16 cellular contexts compared by ENCODE assay signal in genomic region chr11:70112017-70112434, GRCh38. TPM values are rescaled to one million over a fixed set of nuclear protein-coding genes. Genes with fewer than 3 reads are reported as not detected.
DNase-seq lines count a peak whose midpoint lies in the region; ATAC-seq, FAIRE-seq and TF ChIP-seq lines count a peak whose summit lies in the region.
"Had no signal": no experiment of that assay in that cellular context is flagged by ENCODE, and none has a peak within 500 bp of the region (broad histone marks: within the 10 kb centered on the region; RNA-seq: fewer than 3 reads in every experiment).

No MANE protein-coding gene starts in this region.

- H3K36me3 ChIP-seq in H1 (ENCODE audit: control insufficient read depth in 2 of 4, insufficient read depth in 4 of 4, low read length in 3 of 4), result no peaks in the 10 kb centered on the region
- H3K36me3 ChIP-seq in mesenchymal stem cell (ENCODE audit: control insufficient read depth in 1 of 2, insufficient read depth in 2 of 2, low read depth in 1 of 2, low read length in 2 of 2), result no peaks in the 10 kb centered on the region
- H3K36me3 ChIP-seq in suprapubic skin, result peaks cover 4% of the 10 kb centered on the region

- H2BK15ac ChIP-seq in H1 (ENCODE audit: low read length), result no peak overlapping the region
- H2BK15ac ChIP-seq in mesenchymal stem cell (ENCODE audit: low read depth, poor library complexity, severe bottlenecking), result no peak overlapping the region

- H3K4ac ChIP-seq in H1 (replicated peaks; ENCODE audit: insufficient read length, low read depth, low read length), result no peak overlapping the region
- H3K4ac ChIP-seq in mesenchymal stem cell (ENCODE audit: low read depth in 1 of 2, low read length in 2 of 2), result peak overlapping the region in 1 of 2 experiments; percentile 35

- H3K27me3 ChIP-seq in H1 (replicated peaks in 1 of 4; ENCODE audit: control insufficient read depth in 3 of 4, extremely low read depth in 1 of 4, insufficient read depth in 3 of 4, low read length in 3 of 4) (no peaks in the 10 kb centered on the region), mesenchymal stem cell (ENCODE audit: control insufficient read depth in 1 of 2, insufficient read depth in 1 of 2, low read length in 2 of 2) (peaks cover 16 to 46% of the 10 kb centered on the region in 2 experiments), suprapubic skin (no peaks in the 10 kb centered on the region)

- no peak overlapping the region for H3K27ac Mint-ChIP-seq in activated T-helper 17 cell treated with anti-CD3 and anti-CD28 coated beads, Interleukin-2, amount 50 U/mL, for 72 hours
- H3K27ac Mint-ChIP-seq: CD8-positive, alpha-beta T cell; stimulated activated naive B cell treated with anti-CD40 and anti-IgM and Interleukin-4, amounts not matched to agents 10 μg/mL and 1 μg/mL and 100 μg/mL, for 72 hours; T-cell had no signal

- no peak overlapping the region for H2BK120ac ChIP-seq in H1 (replicated peaks; ENCODE audit: low read depth, low read length)
- no peak overlapping the region for H2BK120ac ChIP-seq in mesenchymal stem cell (ENCODE audit: low read depth, low read length)

- DNase-seq in LHCN-M2 (ENCODE audit: low read depth) (peak; percentile 4), H1 (ENCODE audit: low read depth in 1 of 2, low spot score in 2 of 2) (no peak), mesenchymal stem cell (peak; percentile 79), suprapubic skin (ENCODE audit: low spot score in 2 of 2) (no peak), HUDEP-2 (lab: John Stamatoyannopoulos, UW; ENCODE audit: unreplicated experiment in 76 of 76) (no peak)
- DNase-seq in activated T-cell treated with anti-CD3 and anti-CD28 coated beads, Interleukin-2, amount 50 U/mL, for 1 hour, result no peak
- DNase-seq: CD8-positive, alpha-beta T cell; cortex of kidney; NCI-H510A treated with DMSO at 0.1 percent for 48 hours; stimulated activated naive B cell treated with anti-CD40 and anti-IgM and Interleukin-4, amounts not matched to agents 10 μg/mL and 1 μg/mL and 100 μg/mL, for 72 hours; T-cell had no signal

- H4K5ac ChIP-seq in H1 (ENCODE audit: insufficient read length, low read depth, low read length), result no peak overlapping the region

- WGBS in H1 (ENCODE audit: extremely low coverage in 1 of 2, insufficient coverage in 1 of 2, insufficient read length in 1 of 2, insufficient replicate concordance in 2 of 2, low coverage in 1 of 2, low lambda C conversion rate in 2 of 2, missing lambda C conversion rate in 1 of 2), 2 experiments, result 85% methylated on average over 5 of the region's 5 CpGs; no CpG with 5 or more reads in 1 of the 2 experiments
- 53% methylated on average over 4 of the region's 5 CpGs for WGBS in mesenchymal stem cell
- 42% methylated on average over 5 of the region's 5 CpGs for WGBS in suprapubic skin

- no peak overlapping the region; a peak in 1 of 7 replicates for H3K9ac ChIP-seq in H1 (replicated peaks in 1 of 4; ENCODE audit: extremely low read depth in 1 of 4, low read depth in 3 of 4, low read length in 3 of 4)
- H3K9ac ChIP-seq in mesenchymal stem cell (ENCODE audit: low read length), result no peak overlapping the region

- H3K23ac ChIP-seq in H1 (ENCODE audit: insufficient read length), result no peak overlapping the region
- peak overlapping the region in 1 of 2 experiments; percentile 37 for H3K23ac ChIP-seq in mesenchymal stem cell (ENCODE audit: low read length in 2 of 2)

- H3K56ac ChIP-seq in H1 (replicated peaks; ENCODE audit: insufficient read length, low read depth, low read length), result no peak overlapping the region

- no peaks in the 10 kb centered on the region for H4K20me1 ChIP-seq in H1 (replicated peaks in 1 of 2; ENCODE audit: control insufficient read depth in 1 of 2, insufficient read depth in 2 of 2, low read length in 2 of 2)

- POLR2A ChIA-PET in H1 (lab: Charles Lee; ENCODE audit: partially characterized antibody), result interaction anchor here (1.2 kb wide), 1 partner anchor 8 kb away, joined by 3 read pairs; no protein-coding TSS in a partner anchor

- H4K8ac ChIP-seq in H1 (ENCODE audit: extremely low read depth, insufficient read depth, low read length) (no peak overlapping the region), mesenchymal stem cell (ENCODE audit: low read length) (peak overlapping the region; percentile 30)

- H3K14ac ChIP-seq in H1 (ENCODE audit: insufficient read length), result no peak overlapping the region
- no peak overlapping the region for H3K14ac ChIP-seq in mesenchymal stem cell (ENCODE audit: low read length in 2 of 2)

- no peaks in the 10 kb centered on the region for H3K36me3 Mint-ChIP-seq in activated T-helper 17 cell treated with anti-CD3 and anti-CD28 coated beads, Interleukin-2, amount 50 U/mL, for 72 hours (ENCODE audit: low read depth)
- H3K36me3 Mint-ChIP-seq: CD8-positive, alpha-beta T cell; stimulated activated naive B cell treated with anti-CD40 and anti-IgM and Interleukin-4, amounts not matched to agents 10 μg/mL and 1 μg/mL and 100 μg/mL, for 72 hours; T-cell had no signal

- H3K18ac ChIP-seq in H1 (ENCODE audit: extremely low read depth, low read length) (peak overlapping the region; percentile 48; the same call in 1 of the 2 replicates), mesenchymal stem cell (ENCODE audit: low read depth in 1 of 2, low read length in 2 of 2) (peak overlapping the region in 1 of 2 experiments; percentile 43)

- H3K79me1 ChIP-seq in H1 (ENCODE audit: low read depth, low read length) (no peaks in the 10 kb centered on the region), mesenchymal stem cell (replicated peaks; ENCODE audit: low read length, poor library complexity, severe bottlenecking) (no peaks in the 10 kb centered on the region)

- no peak overlapping the region for H2BK12ac ChIP-seq in H1 (ENCODE audit: low read depth, low read length)
- H2BK12ac ChIP-seq in mesenchymal stem cell (ENCODE audit: low read length in 2 of 2), result no peak overlapping the region

- H3K9me3 Mint-ChIP-seq in activated T-helper 17 cell treated with anti-CD3 and anti-CD28 coated beads, Interleukin-2, amount 50 U/mL, for 72 hours, result no peaks in the 10 kb centered on the region
- H3K9me3 Mint-ChIP-seq: CD8-positive, alpha-beta T cell; stimulated activated naive B cell treated with anti-CD40 and anti-IgM and Interleukin-4, amounts not matched to agents 10 μg/mL and 1 μg/mL and 100 μg/mL, for 72 hours; T-cell had no signal

- no peak overlapping the region for H3K4me3 ChIP-seq in H1 (ENCODE audit: extremely low read depth in 1 of 4, insufficient read depth in 2 of 4, low read depth in 3 of 4, low read length in 4 of 4)
- no peak overlapping the region for H3K4me3 ChIP-seq in mesenchymal stem cell (ENCODE audit: insufficient read depth in 1 of 2, low read depth in 1 of 2, low read length in 2 of 2)
- H3K4me3 ChIP-seq in suprapubic skin, result no peak overlapping the region
- H3K4me3 ChIP-seq: PC-9 had no signal

- TF ChIP-seq RAD21 in H1 (IDR thresholded peaks at IDR 0.05 in 1 of 2, conservative IDR thresholded peaks at IDR 0.05 in 1 of 2; ENCODE audit: low read depth in 2 of 2, low read length in 2 of 2), result no peak

- FAIRE-seq in H1 (lab: Jason Lieb, UNC), result no peak
- FAIRE-seq: GM12891 had no signal

- H3K27ac ChIP-seq in H1 (ENCODE audit: low read depth, low read length) (no peak overlapping the region), mesenchymal stem cell (ENCODE audit: low read length, poor library complexity, severe bottlenecking) (no peak overlapping the region), suprapubic skin (peak overlapping the region; percentile 68)
- H3K27ac ChIP-seq: PC-9 had no signal

- H3K4me1 ChIP-seq in H1 (replicated peaks in 1 of 4; ENCODE audit: control insufficient read depth in 3 of 4, insufficient read depth in 4 of 4, low read length in 3 of 4) (peaks cover 0 to 7% (median 5%) of the 10 kb centered on the region in 4 experiments; a peak in 4 of 7 replicates), mesenchymal stem cell (ENCODE audit: control insufficient read depth, insufficient read depth, low read depth, low read length) (peaks cover 30% of the 10 kb centered on the region), suprapubic skin (peaks cover 5% of the 10 kb centered on the region)

- no peak overlapping the region for H2BK5ac ChIP-seq in H1 (ENCODE audit: low read depth, low read length)
- no peak overlapping the region for H2BK5ac ChIP-seq in mesenchymal stem cell (ENCODE audit: low read depth, low read length, poor library complexity, severe bottlenecking)

- TF ChIP-seq POLR2A in H1 (IDR thresholded peaks at IDR 0.05; ENCODE audit: control extremely low read depth in 1 of 2, low read depth in 2 of 2, low read length in 2 of 2) (no peak), suprapubic skin (IDR thresholded peaks at IDR 0.05) (no peak)

- H2AFZ ChIP-seq in H1 (ENCODE audit: low read length) (no peak overlapping the region), mesenchymal stem cell (ENCODE audit: low read depth, low read length) (peak overlapping the region; percentile 39)
- H2AFZ ChIP-seq: PC-9 had no signal

- H4K91ac ChIP-seq in H1 (replicated peaks; ENCODE audit: insufficient read length, low read length), result no peak overlapping the region
- H4K91ac ChIP-seq in mesenchymal stem cell (ENCODE audit: low read length), result peak overlapping the region; percentile 8

- H3K9me3 ChIP-seq in H1 (ENCODE audit: insufficient read depth in 2 of 2, low read depth in 1 of 2, low read length in 1 of 2) (no peaks in the 10 kb centered on the region), mesenchymal stem cell (ENCODE audit: control insufficient read depth, low read length) (no peaks in the 10 kb centered on the region), suprapubic skin (no peaks in the 10 kb centered on the region)

- no peak overlapping the region for H3K4me3 Mint-ChIP-seq in activated T-helper 17 cell treated with anti-CD3 and anti-CD28 coated beads, Interleukin-2, amount 50 U/mL, for 72 hours
- H3K4me3 Mint-ChIP-seq: CD8-positive, alpha-beta T cell; stimulated activated naive B cell treated with anti-CD40 and anti-IgM and Interleukin-4, amounts not matched to agents 10 μg/mL and 1 μg/mL and 100 μg/mL, for 72 hours had no signal

- H2AK5ac ChIP-seq in H1 (ENCODE audit: low read depth, low read length) (no peak overlapping the region), mesenchymal stem cell (ENCODE audit: low read length, severe bottlenecking) (peak overlapping the region; percentile 28)

- ATAC-seq in HG02885 (IDR thresholded peaks at IDR 0.05; ENCODE audit: poor library complexity, unreplicated experiment), result no peak
- no peak for ATAC-seq in activated T-helper 17 cell treated with anti-CD3 and anti-CD28 coated beads, Interleukin-2, amount 50 U/mL, for 72 hours (replicated peaks)
- ATAC-seq: CD8-positive, alpha-beta T cell; T-cell had no signal

- TF ChIP-seq EP300 in H1 (IDR thresholded peaks at IDR 0.05; ENCODE audit: borderline replicate concordance in 1 of 2, low read depth in 2 of 2, low read length in 2 of 2), result no peak
- TF ChIP-seq EP300 in suprapubic skin (IDR thresholded peaks at IDR 0.05), result no peak

- H2BK20ac ChIP-seq in H1 (ENCODE audit: low read length), result no peak overlapping the region

- no peak overlapping the region for H3K4me2 ChIP-seq in H1 (ENCODE audit: insufficient read depth in 1 of 2, low read depth in 2 of 2, low read length in 2 of 2)
- H3K4me2 ChIP-seq in mesenchymal stem cell (ENCODE audit: low read length, poor library complexity, severe bottlenecking), result no peak overlapping the region
- H3K4me2 ChIP-seq: PC-9 had no signal

- no peaks in the 10 kb centered on the region for H3K23me2 ChIP-seq in H1 (ENCODE audit: low read depth, low read length)

- CTCF ChIA-PET in H1 (lab: Charles Lee; ENCODE audit: partially characterized antibody), result interaction anchor here (0.6 to 2.0 kb wide), 9 partner anchors 11 to 197 kb away, joined by 3 to 6 read pairs (median 4); no protein-coding TSS in a partner anchor

- TF ChIP-seq CTCF in H1 (IDR thresholded peaks at IDR 0.05; ENCODE audit: control extremely low read depth in 1 of 3, insufficient read depth in 1 of 3, low read depth in 1 of 3, low read length in 3 of 3) (no peak), suprapubic skin (IDR thresholded peaks at IDR 0.05) (no peak)

- peaks cover 5% of the 10 kb centered on the region for H3K4me1 Mint-ChIP-seq in activated T-helper 17 cell treated with anti-CD3 and anti-CD28 coated beads, Interleukin-2, amount 50 U/mL, for 72 hours

- peaks cover 9% of the 10 kb centered on the region for H3K27me3 Mint-ChIP-seq in activated T-helper 17 cell treated with anti-CD3 and anti-CD28 coated beads, Interleukin-2, amount 50 U/mL, for 72 hours

- H3K79me2 ChIP-seq in H1 (ENCODE audit: control insufficient read depth in 1 of 2, insufficient read depth in 2 of 2, low read length in 2 of 2), result no peaks in the 10 kb centered on the region

RNA-seq across cellular contexts. Expression of gene ANO1, which starts 33.9 kb away (rescaled TPM):
- not detected in 2 replicates for total RNA-seq in LHCN-M2 (2014; rRNA removed)
- polyA plus RNA-seq in LHCN-M2 (2012), result not detected
- total RNA-seq in H1 (2021; fragmentation: NEBNext Ultra II Directional; extraction: Animal tissue kit (Norgen Biotek cat#: 25700)), result 4.3 and 5.0 TPM in 2 replicates
- polyA plus RNA-seq in H1 (2011; rRNA removed), result 3.6 and 4.7 TPM in 2 replicates
- 2.7 TPM for polyA plus RNA-seq in H1 (2011; cell fraction: cytosol; rRNA removed)
- 8.2 TPM for polyA plus RNA-seq in H1 (2011; cell fraction: nucleus; rRNA removed)
- polyA plus RNA-seq in H1 (2012, experiment 1 of 2), result 3.5 to 8.6 TPM (median 6.9 TPM) in 4 replicates
- polyA plus RNA-seq in H1 (2012, experiment 2 of 2), result 1.3 TPM
- polyA plus RNA-seq in H1 (2013, experiment 1 of 2), result 4.9 TPM
- polyA plus RNA-seq in H1 (2013, experiment 2 of 2), result 4.3 TPM
- 3.2 and 6.5 TPM in 2 replicates for polyA minus RNA-seq in H1 (2011; rRNA and poly(A)+ RNA removed)
- polyA minus RNA-seq in H1 (2011; cell fraction: cytosol; rRNA and poly(A)+ RNA removed), result 3.9 TPM
- polyA minus RNA-seq in H1 (2011; cell fraction: nucleus; rRNA and poly(A)+ RNA removed), result 6.7 TPM
- 0.70 TPM for polyA plus RNA-seq in mesenchymal stem cell (2013, experiment 1 of 2)
- 0.52 TPM for polyA plus RNA-seq in mesenchymal stem cell (2013, experiment 2 of 2)
- total RNA-seq in suprapubic skin, result 100 to 1,000 TPM in 3 of 4 donors, 10 to 100 TPM in 1; 87.7 to 133 (median 108) TPM
- under 1 TPM; 0.09 to 0.11 TPM for total RNA-seq in activated T-helper 17 cell treated with anti-CD3 and anti-CD28 coated beads, Interleukin-2, amount 50 U/mL, for 72 hours
- total RNA-seq: CD8-positive, alpha-beta T cell; mononuclear cell had no signal

Comparison
In these comparisons a context has a peak if more than half of its experiments do, and no peak if none do; other contexts are left out.
1. DNase-seq: peak in LHCN-M2 (single experiment) and mesenchymal stem cell (single experiment); none in H1 (0 of 2), suprapubic skin (0 of 2), activated T-cell treated with anti-CD3 and anti-CD28 coated beads, Interleukin-2, amount 50 U/mL, for 1 hour (single experiment) and HUDEP-2 (0 of 76).
2. RNA of gene ANO1, which starts 33.9 kb away (total RNA-seq): 87.7 to 133 TPM in suprapubic skin; 4.3 to 5.0 TPM in H1, 0.09 to 0.11 TPM in activated T-helper 17 cell treated with anti-CD3 and anti-CD28 coated beads, Interleukin-2, amount 50 U/mL, for 72 hours and not detected in LHCN-M2; every median in the first group is over 10 times any median in the second.